In the genomic region with DNA sequence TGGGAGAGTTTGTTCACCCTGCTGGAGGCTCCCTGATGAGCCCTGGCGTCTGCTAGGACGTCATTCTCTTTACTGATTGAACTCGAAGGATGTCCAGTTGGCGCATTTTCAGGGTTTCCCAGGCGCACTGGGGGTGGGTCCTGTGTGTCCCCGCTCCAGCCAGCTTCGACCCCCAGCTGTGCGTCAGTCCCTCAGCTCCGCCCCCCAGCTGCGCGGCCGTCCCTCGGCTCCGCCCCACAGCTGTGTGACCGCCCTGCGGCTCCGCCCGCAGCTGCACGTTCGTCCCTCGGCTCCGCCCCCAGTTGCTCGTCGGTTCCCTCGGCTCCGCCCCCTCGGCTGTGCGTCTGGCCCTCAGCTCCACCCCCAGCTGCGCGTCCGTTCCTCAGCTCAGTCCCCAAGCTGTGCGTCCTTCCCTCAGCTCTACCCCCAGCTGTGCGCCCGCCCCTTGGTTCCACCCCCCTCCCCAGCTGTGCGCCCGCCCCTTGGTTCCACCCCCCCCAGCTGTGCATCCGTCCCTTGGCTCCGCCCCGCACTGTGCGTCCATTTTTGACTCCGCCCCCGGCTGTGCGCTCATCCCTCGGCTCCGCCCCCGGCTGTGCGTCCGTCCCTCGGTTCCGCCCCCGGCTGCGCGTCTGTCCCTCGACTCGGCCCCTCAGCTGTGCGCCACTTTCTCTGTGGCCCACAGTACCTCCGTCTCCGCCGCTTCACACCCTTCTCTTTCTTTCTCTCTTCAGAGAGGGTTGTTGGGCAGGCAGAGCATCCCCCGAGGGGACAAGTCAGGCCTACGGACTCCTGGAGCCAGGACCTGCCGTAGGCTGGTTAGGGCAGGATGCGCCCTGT, we compare ENCODE assay signal across 8 cellular contexts.
DNase-seq lines count a peak whose midpoint lies in the region; ATAC-seq and TF ChIP-seq lines count a peak whose summit lies in the region.

No MANE protein-coding gene starts in this region.

- WGBS in endodermal cell (ENCODE audit: insufficient coverage in 1 of 2, insufficient read length in 1 of 2), 2 experiments, result 8 to 19% methylated on average over 25 to 63 of the region's 63 CpGs

- ATAC-seq in GM19035 (IDR thresholded peaks at IDR 0.05; ENCODE audit: unreplicated experiment), result peak; percentile 82
- peak; percentile 89 for ATAC-seq in HG03354 (IDR thresholded peaks at IDR 0.05; ENCODE audit: poor library complexity, severe bottlenecking, unreplicated experiment)
- peak; percentile 93 for ATAC-seq in activated CD8-positive, alpha-beta memory T cell treated with anti-CD3 and anti-CD28 coated beads, Interleukin-2, amount 10 ng/mL, durations not matched to agents 7 days and 5 days

- peak overlapping the region; percentile 75 for H3K27ac Mint-ChIP-seq in activated CD8-positive, alpha-beta memory T cell treated with anti-CD3 and anti-CD28 coated beads, Interleukin-2, amount 10 ng/mL, durations not matched to agents 7 days and 5 days
- H3K27ac Mint-ChIP-seq in endodermal cell, result peak overlapping the region; percentile 91

- no peaks in the 10 kb centered on the region for H3K9me3 ChIP-seq in endodermal cell (ENCODE audit: control insufficient read depth, low read length)

- peak overlapping the region; percentile 20 for H3K9ac ChIP-seq in endodermal cell (ENCODE audit: extremely low read depth, low read length, poor library complexity, severe bottlenecking)

- H3K36me3 Mint-ChIP-seq in activated CD8-positive, alpha-beta memory T cell treated with anti-CD3 and anti-CD28 coated beads, Interleukin-2, amount 10 ng/mL, durations not matched to agents 7 days and 5 days, result no peaks in the 10 kb centered on the region
- H3K36me3 Mint-ChIP-seq in endodermal cell (ENCODE audit: low read depth), result peaks cover 15% of the 10 kb centered on the region

- no peaks in the 10 kb centered on the region for H3K4me1 ChIP-seq in endodermal cell (ENCODE audit: control insufficient read depth, insufficient read depth, low read length)

- no peaks in the 10 kb centered on the region for H3K9me3 Mint-ChIP-seq in activated CD8-positive, alpha-beta memory T cell treated with anti-CD3 and anti-CD28 coated beads, Interleukin-2, amount 10 ng/mL, durations not matched to agents 7 days and 5 days (ENCODE audit: low read depth)
- no peaks in the 10 kb centered on the region for H3K9me3 Mint-ChIP-seq in endodermal cell

- H3K27me3 Mint-ChIP-seq in activated CD8-positive, alpha-beta memory T cell treated with anti-CD3 and anti-CD28 coated beads, Interleukin-2, amount 10 ng/mL, durations not matched to agents 7 days and 5 days, result no peaks in the 10 kb centered on the region
- no peaks in the 10 kb centered on the region for H3K27me3 Mint-ChIP-seq in endodermal cell (ENCODE audit: insufficient read depth)

- H3K4me3 ChIP-seq in AG04449 (ENCODE audit: low read depth, low read length) (peak overlapping the region; percentile 58), endodermal cell (ENCODE audit: low read length) (peak overlapping the region; percentile 69)

- H3K4me3 Mint-ChIP-seq in activated CD8-positive, alpha-beta memory T cell treated with anti-CD3 and anti-CD28 coated beads, Interleukin-2, amount 10 ng/mL, durations not matched to agents 7 days and 5 days, result peak overlapping the region; percentile 73
- H3K4me3 Mint-ChIP-seq in endodermal cell, result peak overlapping the region; percentile 48

- H3K27ac ChIP-seq in endodermal cell (ENCODE audit: low read depth, low read length), result peak overlapping the region; percentile 83

- CTCF ChIA-PET in AG04449 (lab: Yijun Ruan, JAX), result interaction anchor here (0.7 to 4.3 kb wide), 6 partner anchors 11 to 189 kb away, joined by 3 to 28 read pairs (median 3); no protein-coding TSS in a partner anchor
- CTCF ChIA-PET in activated CD8-positive, alpha-beta memory T cell treated with anti-CD3 and anti-CD28 coated beads, Interleukin-2, amount 10 ng/mL, durations not matched to agents 7 days and 5 days (lab: Charles Lee), result interaction anchor here (0.7 to 2.3 kb wide), 4 partner anchors 18 to 89 kb away, joined by 3 to 17 read pairs (median 6); a partner anchor contains a TSS

- TF ChIP-seq CTCF in AG04449 (IDR thresholded peaks at IDR 0.05; ENCODE audit: insufficient read depth, low read length, missing control alignments), result no peak
- no peak for TF ChIP-seq CTCF in endodermal cell (conservative IDR thresholded peaks at IDR 0.05)

- peak; percentile 84 for DNase-seq in AG04449 (ENCODE audit: low read depth, low spot score)
- DNase-seq in NOMO-1 (lab: John Stamatoyannopoulos, UW; ENCODE audit: unreplicated experiment in 2 of 2), result peak; percentile 98
- peak; percentile 98 for DNase-seq in activated CD8-positive, alpha-beta memory T cell treated with anti-CD3 and anti-CD28 coated beads, Interleukin-2, amount 10 ng/mL, durations not matched to agents 7 days and 5 days
- peak; percentile 100 for DNase-seq in endodermal cell
- DNase-seq in mesenteric fat pad (ENCODE audit: low spot score), result peak; percentile 99
- peak; percentile 90 for DNase-seq in stimulated activated CD8-positive, alpha-beta memory T cell treated with anti-CD3 and anti-CD28 coated beads, Interleukin-12 subunit alpha, Interleukin-12 subunit beta, amount 100 ng/mL, for 4 hours (ENCODE audit: low read depth)

- H3K27me3 ChIP-seq in endodermal cell (ENCODE audit: control insufficient read depth, insufficient read depth, low read length, poor library complexity, severe bottlenecking), result no peaks in the 10 kb centered on the region

- H3K36me3 ChIP-seq in endodermal cell (ENCODE audit: control insufficient read depth, insufficient read depth, low read length), result peaks cover 8% of the 10 kb centered on the region

- H3K4me1 Mint-ChIP-seq in activated CD8-positive, alpha-beta memory T cell treated with anti-CD3 and anti-CD28 coated beads, Interleukin-2, amount 10 ng/mL, durations not matched to agents 7 days and 5 days, result peaks cover 15% of the 10 kb centered on the region
- peaks cover 8% of the 10 kb centered on the region for H3K4me1 Mint-ChIP-seq in endodermal cell

- POLR2A ChIA-PET in AG04449 (lab: Yijun Ruan, JAX), result interaction anchor here (0.7 to 1.3 kb wide), 3 partner anchors 18 to 95 kb away, joined by 4 to 5 read pairs (median 4); a partner anchor contains a TSS

Comparison
In these comparisons a context has a peak if more than half of its experiments do, and no peak if none do; other contexts are left out.
1. Peak in every context shown above with its lines: DNase-seq, ATAC-seq, H3K4me3 ChIP-seq and H3K27ac ChIP-seq.